1 cellular context compared by ENCODE assay signal in the genomic region with DNA sequence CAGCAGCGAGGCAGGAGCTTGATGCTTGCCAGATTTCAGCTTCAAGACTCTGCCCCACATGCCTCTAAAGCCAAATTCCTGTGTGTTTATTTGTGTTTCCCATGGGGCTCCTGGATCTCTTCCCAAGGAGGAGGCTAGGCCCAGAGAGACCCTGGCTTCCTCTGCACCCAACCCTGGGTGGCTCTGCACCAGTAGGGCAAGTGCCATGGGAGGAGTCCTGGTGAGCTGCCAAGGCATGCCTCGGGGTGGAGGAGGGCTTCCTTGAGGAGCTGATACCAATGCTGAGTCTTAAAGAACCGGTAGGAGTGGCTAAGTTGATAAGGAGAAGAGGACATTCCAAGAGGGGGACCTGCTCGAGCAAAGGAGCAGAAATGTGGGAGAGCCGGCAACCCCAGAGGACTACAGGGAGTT.
TF ChIP-seq lines count a peak whose summit lies in the region.

No MANE protein-coding gene starts in this region.

TF ChIP-seq in HCT116, 20 proteins besides CTCF, POLR2A, EP300 and RAD21 (continued from another document):
- TF ChIP-seq, protein P1, sequence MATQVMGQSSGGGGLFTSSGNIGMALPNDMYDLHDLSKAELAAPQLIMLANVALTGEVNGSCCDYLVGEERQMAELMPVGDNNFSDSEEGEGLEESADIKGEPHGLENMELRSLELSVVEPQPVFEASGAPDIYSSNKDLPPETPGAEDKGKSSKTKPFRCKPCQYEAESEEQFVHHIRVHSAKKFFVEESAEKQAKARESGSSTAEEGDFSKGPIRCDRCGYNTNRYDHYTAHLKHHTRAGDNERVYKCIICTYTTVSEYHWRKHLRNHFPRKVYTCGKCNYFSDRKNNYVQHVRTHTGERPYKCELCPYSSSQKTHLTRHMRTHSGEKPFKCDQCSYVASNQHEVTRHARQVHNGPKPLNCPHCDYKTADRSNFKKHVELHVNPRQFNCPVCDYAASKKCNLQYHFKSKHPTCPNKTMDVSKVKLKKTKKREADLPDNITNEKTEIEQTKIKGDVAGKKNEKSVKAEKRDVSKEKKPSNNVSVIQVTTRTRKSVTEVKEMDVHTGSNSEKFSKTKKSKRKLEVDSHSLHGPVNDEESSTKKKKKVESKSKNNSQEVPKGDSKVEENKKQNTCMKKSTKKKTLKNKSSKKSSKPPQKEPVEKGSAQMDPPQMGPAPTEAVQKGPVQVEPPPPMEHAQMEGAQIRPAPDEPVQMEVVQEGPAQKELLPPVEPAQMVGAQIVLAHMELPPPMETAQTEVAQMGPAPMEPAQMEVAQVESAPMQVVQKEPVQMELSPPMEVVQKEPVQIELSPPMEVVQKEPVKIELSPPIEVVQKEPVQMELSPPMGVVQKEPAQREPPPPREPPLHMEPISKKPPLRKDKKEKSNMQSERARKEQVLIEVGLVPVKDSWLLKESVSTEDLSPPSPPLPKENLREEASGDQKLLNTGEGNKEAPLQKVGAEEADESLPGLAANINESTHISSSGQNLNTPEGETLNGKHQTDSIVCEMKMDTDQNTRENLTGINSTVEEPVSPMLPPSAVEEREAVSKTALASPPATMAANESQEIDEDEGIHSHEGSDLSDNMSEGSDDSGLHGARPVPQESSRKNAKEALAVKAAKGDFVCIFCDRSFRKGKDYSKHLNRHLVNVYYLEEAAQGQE (IDR thresholded peaks at IDR 0.05; ENCODE audit: low read depth), result no peak
- TF ChIP-seq, protein P2, sequence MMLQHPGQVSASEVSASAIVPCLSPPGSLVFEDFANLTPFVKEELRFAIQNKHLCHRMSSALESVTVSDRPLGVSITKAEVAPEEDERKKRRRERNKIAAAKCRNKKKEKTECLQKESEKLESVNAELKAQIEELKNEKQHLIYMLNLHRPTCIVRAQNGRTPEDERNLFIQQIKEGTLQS (IDR thresholded peaks at IDR 0.05), result no peak
- TF ChIP-seq FOSL1 (IDR thresholded peaks at IDR 0.05; ENCODE audit: low read depth), result no peak
